In genomic region chr15:77934516-77934915, GRCh38 we compare ENCODE assay signal across 2 cellular contexts.
DNase-seq lines count a peak whose midpoint lies in the region; TF ChIP-seq lines count a peak whose summit lies in the region.
"Not testable (repeated sequence)": the region's sequence is repeated elsewhere in the genome, so short reads cannot be mapped to it uniquely, and the experiment has no call there.

No MANE protein-coding gene starts in this region.

- not testable (repeated sequence) for H3K36me3 Mint-ChIP-seq in activated naive CD4-positive, alpha-beta T cell treated with anti-CD3 and anti-CD28 coated beads, Interleukin-2, amount 10 ng/mL, durations not matched to agents 7 days and 5 days; type B pancreatic cell

- H3K27ac Mint-ChIP-seq in activated naive CD4-positive, alpha-beta T cell treated with anti-CD3 and anti-CD28 coated beads, Interleukin-2, amount 10 ng/mL, durations not matched to agents 7 days and 5 days, result peak overlapping the region; percentile 33
- not testable (repeated sequence) for H3K27ac Mint-ChIP-seq in type B pancreatic cell

- not testable (repeated sequence) for TF ChIP-seq CTCF in type B pancreatic cell (conservative IDR thresholded peaks at IDR 0.05)

- not testable (repeated sequence) for H3K9me3 Mint-ChIP-seq in activated naive CD4-positive, alpha-beta T cell treated with anti-CD3 and anti-CD28 coated beads, Interleukin-2, amount 10 ng/mL, durations not matched to agents 7 days and 5 days; type B pancreatic cell

- not testable (repeated sequence) for H3K4me3 Mint-ChIP-seq in activated naive CD4-positive, alpha-beta T cell treated with anti-CD3 and anti-CD28 coated beads, Interleukin-2, amount 10 ng/mL, durations not matched to agents 7 days and 5 days; type B pancreatic cell

- not testable (repeated sequence) for H3K4me1 Mint-ChIP-seq in activated naive CD4-positive, alpha-beta T cell treated with anti-CD3 and anti-CD28 coated beads, Interleukin-2, amount 10 ng/mL, durations not matched to agents 7 days and 5 days; type B pancreatic cell (ENCODE audit: unreplicated experiment)

- CTCF ChIA-PET in activated naive CD4-positive, alpha-beta T cell treated with anti-CD3 and anti-CD28 coated beads, Interleukin-2, amount 10 ng/mL, durations not matched to agents 7 days and 5 days (lab: Charles Lee), result interaction anchor here (1.4 kb wide), 1 partner anchor 24 kb away, joined by 6 read pairs; no protein-coding TSS in a partner anchor

- not testable (repeated sequence) for DNase-seq in activated naive CD4-positive, alpha-beta T cell treated with anti-CD3 and anti-CD28 coated beads, Interleukin-2, amount 10 ng/mL, durations not matched to agents 7 days and 5 days
- peak; percentile 65 for DNase-seq in type B pancreatic cell (ENCODE audit: extremely low spot score, unreplicated experiment)

- H3K27me3 Mint-ChIP-seq in activated naive CD4-positive, alpha-beta T cell treated with anti-CD3 and anti-CD28 coated beads, Interleukin-2, amount 10 ng/mL, durations not matched to agents 7 days and 5 days, result peaks cover 17% of the 10 kb centered on the region
- H3K27me3 Mint-ChIP-seq in type B pancreatic cell, result not testable (repeated sequence)
